8 cellular contexts compared by ENCODE assay signal in the genomic region with DNA sequence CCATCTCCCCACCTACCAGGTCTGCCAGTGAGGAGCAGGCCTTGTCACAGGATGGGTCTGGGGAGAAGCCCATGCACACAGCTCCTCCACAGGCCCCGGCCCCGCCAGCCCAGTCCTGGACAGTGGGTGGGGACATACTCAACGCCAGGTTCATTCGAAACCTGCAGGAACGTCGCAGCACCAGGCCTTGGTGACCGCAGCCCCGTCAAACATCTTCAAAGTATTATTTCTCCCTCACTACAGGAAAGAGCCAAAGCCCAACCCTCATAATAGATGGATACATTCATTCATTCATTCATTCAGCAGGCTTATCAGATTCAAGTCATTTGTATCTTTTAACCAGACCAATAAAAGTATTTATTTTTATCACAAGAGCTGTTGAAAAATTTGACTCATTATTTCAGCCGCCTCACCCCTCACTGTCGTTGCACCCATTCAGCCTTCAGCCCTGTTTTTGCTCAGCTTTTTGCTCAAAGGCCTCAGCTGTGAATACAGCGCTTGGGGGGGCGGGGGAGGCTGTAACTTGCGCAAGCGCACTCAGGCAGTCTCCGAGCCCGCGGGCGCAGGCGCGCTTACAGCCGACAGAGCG. TPM values are rescaled to one million over a fixed set of nuclear protein-coding genes. Genes with fewer than 3 reads are reported as not detected.
DNase-seq lines count a peak whose midpoint lies in the region; ATAC-seq and TF ChIP-seq lines count a peak whose summit lies in the region.

No MANE protein-coding gene starts in this region.

- peak overlapping the region; percentile 67 for H3K27ac Mint-ChIP-seq in HFFc6
- H3K27ac Mint-ChIP-seq in chondrocyte (ENCODE audit: unreplicated experiment) = peak overlapping the region; percentile 79

- H3F3A ChIP-seq in SU-DHL-6 (ENCODE audit: insufficient read depth) = peaks cover 9% of the 10 kb centered on the region

- peak overlapping the region; percentile 97 for H3K4me2 ChIP-seq in SU-DHL-6 (ENCODE audit: low read depth, low read length, poor library complexity, severe bottlenecking)

- H3K9me2 ChIP-seq in SU-DHL-6 (replicated peaks; ENCODE audit: insufficient read depth, low read length) = no peaks in the 10 kb centered on the region

- H3K4me1 ChIP-seq in right lobe of liver (peaks cover 0 to 12% (median 6%) of the 10 kb centered on the region in 4 donors), foreskin keratinocyte (no peaks in the 10 kb centered on the region)

- peaks cover 20% of the 10 kb centered on the region for H3K4me1 Mint-ChIP-seq in HFFc6 (ENCODE audit: low read depth)
- H3K4me1 Mint-ChIP-seq in chondrocyte (ENCODE audit: low read depth) = peaks cover 17% of the 10 kb centered on the region

- ATAC-seq in right lobe of liver (no peak), foreskin keratinocyte (no peak)

- H3K27me3 Mint-ChIP-seq in HFFc6 (ENCODE audit: insufficient read depth) = no peaks in the 10 kb centered on the region
- H3K27me3 Mint-ChIP-seq in chondrocyte (ENCODE audit: low read depth) = no peaks in the 10 kb centered on the region

- H3K9me3 Mint-ChIP-seq in HFFc6 (no peaks in the 10 kb centered on the region), chondrocyte (ENCODE audit: low read depth) (no peaks in the 10 kb centered on the region)

- H3K4me3 ChIP-seq in AG10803 (ENCODE audit: low read length) = peak overlapping the region; percentile 84
- peak overlapping the region; percentile 50 for H3K4me3 ChIP-seq in SU-DHL-6 (ENCODE audit: insufficient read depth, low read length, poor library complexity, severe bottlenecking)
- peak overlapping the region; percentile 79 to 99 (median 98) for H3K4me3 ChIP-seq in right lobe of liver

- intact Hi-C loops in right lobe of liver (cut with DNase I) = no loop called here

- peaks cover 8% of the 10 kb centered on the region; the same call in 1 of the 2 replicates for H4K20me1 ChIP-seq in SU-DHL-6 (ENCODE audit: low read depth, low read length)

- no peak overlapping the region for H2AFZ ChIP-seq in SU-DHL-6 (ENCODE audit: low read depth, low read length, severe bottlenecking)

- peaks cover 39% of the 10 kb centered on the region for H3K79me2 ChIP-seq in SU-DHL-6 (ENCODE audit: insufficient read depth, low read length)

- peak overlapping the region; percentile 89 for H3K9ac ChIP-seq in SU-DHL-6 (ENCODE audit: low read length)

- H3K4me3 Mint-ChIP-seq in HFFc6 = peak overlapping the region; percentile 90
- peak overlapping the region; percentile 82 for H3K4me3 Mint-ChIP-seq in chondrocyte (ENCODE audit: unreplicated experiment)

- TF ChIP-seq POLR2A in right lobe of liver (IDR thresholded peaks at IDR 0.05) = no peak

- H3K9me3 ChIP-seq in SU-DHL-6 (ENCODE audit: insufficient read depth, low read length) = no peaks in the 10 kb centered on the region
- H3K9me3 ChIP-seq in right lobe of liver = no peaks in the 10 kb centered on the region

- H3K36me3 ChIP-seq in SU-DHL-6 (ENCODE audit: low read length) = no peaks in the 10 kb centered on the region
- peaks cover 0 to 8% (median under 1%) of the 10 kb centered on the region in 4 donors for H3K36me3 ChIP-seq in right lobe of liver

- H3K27me3 ChIP-seq in SU-DHL-6 (ENCODE audit: low read length) = no peaks in the 10 kb centered on the region
- H3K27me3 ChIP-seq in right lobe of liver = no peaks in the 10 kb centered on the region
- H3K27me3 ChIP-seq in foreskin keratinocyte = no peaks in the 10 kb centered on the region

- no peak for TF ChIP-seq CTCF in AG10803 (conservative IDR thresholded peaks at IDR 0.05; ENCODE audit: low read length)
- no peak for TF ChIP-seq CTCF in HFFc6 (IDR thresholded peaks at IDR 0.05)
- no peak for TF ChIP-seq CTCF in SU-DHL-6 (IDR thresholded peaks at IDR 0.05; ENCODE audit: insufficient read depth, low read length, poor library complexity, severe bottlenecking)
- no peak for TF ChIP-seq CTCF in chondrocyte (IDR thresholded peaks at IDR 0.05)
- TF ChIP-seq CTCF in right lobe of liver (IDR thresholded peaks at IDR 0.05) = no peak
- no peak for TF ChIP-seq CTCF in foreskin keratinocyte (conservative IDR thresholded peaks at IDR 0.05)

- H3K27ac ChIP-seq in SU-DHL-6 (ENCODE audit: low read depth, low read length) (no peak overlapping the region), right lobe of liver (peak overlapping the region; percentile 75 to 88 (median 87)), foreskin keratinocyte (no peak overlapping the region)

- 15% methylated on average over 19 of the region's 22 CpGs for WGBS in right lobe of liver (ENCODE audit: insufficient coverage, low coverage, low lambda C conversion rate, missing lambda C conversion rate)

- H3K36me3 Mint-ChIP-seq in HFFc6 (ENCODE audit: low read depth) (peaks cover 13% of the 10 kb centered on the region), chondrocyte (ENCODE audit: low read depth) (peaks cover 8% of the 10 kb centered on the region)

- DNase-seq in AG10803 (ENCODE audit: low read depth) (no peak), HFFc6 (peak; percentile 87), chondrocyte (ENCODE audit: low spot score) (no peak), right lobe of liver (peak in 2 of 3 donors; percentile 35 to 95), NCI-H1092 (lab: John Stamatoyannopoulos, UW) (no peak), foreskin keratinocyte (no peak)
- DNase-seq in stimulated activated CD8-positive, alpha-beta memory T cell treated with anti-CD3 and anti-CD28 coated beads, Interleukin-15, amount 100 ng/mL, for 24 hours (ENCODE audit: low read depth) = peak; percentile 77

RNA-seq across cellular contexts. Expression of a gene that starts 0.4 kb away (rescaled TPM):
- 10 to 100 TPM; 12.0 to 19.2 (median 16.4) TPM for total RNA-seq in HFFc6 (2021; fragmentation: NEBNext Ultra II Directional; extraction: Animal tissue kit (Norgen Biotek cat#: 25700))
- 11.5 to 18.3 TPM (median 13.4 TPM) in 3 replicates for total RNA-seq in chondrocyte
- 10 to 100 TPM in 4 of 6 experiments, 1 to 10 TPM in 2; 8.2 to 14.1 (median 11.0) TPM for total RNA-seq in right lobe of liver
- total RNA-seq in foreskin keratinocyte = 8.2 and 10.2 TPM in 2 replicates
- 16.9 and 19.1 TPM in 2 replicates for polyA plus RNA-seq in foreskin keratinocyte

RNA-seq across cellular contexts. Expression of a gene that starts 19.9 kb away (rescaled TPM):
- 1 to 10 TPM; 5.2 to 9.3 (median 5.9) TPM for total RNA-seq in HFFc6 (2021; fragmentation: NEBNext Ultra II Directional; extraction: Animal tissue kit (Norgen Biotek cat#: 25700))
- total RNA-seq in chondrocyte (11.4 to 18.7 TPM (median 12.5 TPM) in 3 replicates), right lobe of liver (1 to 10 TPM; 2.4 to 6.6 (median 4.4) TPM), foreskin keratinocyte (4.6 and 6.1 TPM in 2 replicates)
- 5.7 and 7.8 TPM in 2 replicates for polyA plus RNA-seq in foreskin keratinocyte

RNA-seq across cellular contexts. Expression of a gene that starts 26.3 kb away (rescaled TPM):
- total RNA-seq in HFFc6 (2021; fragmentation: NEBNext Ultra II Directional; extraction: Animal tissue kit (Norgen Biotek cat#: 25700)) = 10 to 100 TPM; 33.7 to 36.7 (median 35.5) TPM
- total RNA-seq in chondrocyte (20.4 to 29.6 TPM (median 22.6 TPM) in 3 replicates), right lobe of liver (10 to 100 TPM; 12.3 to 17.8 (median 14.4) TPM), foreskin keratinocyte (38.1 and 42.5 TPM in 2 replicates)
- polyA plus RNA-seq in foreskin keratinocyte = 29.2 and 35.1 TPM in 2 replicates

RNA-seq across cellular contexts. Expression of a gene that starts 28.9 kb away (rescaled TPM):
- total RNA-seq in HFFc6 (2021; fragmentation: NEBNext Ultra II Directional; extraction: Animal tissue kit (Norgen Biotek cat#: 25700)) = 10 to 100 TPM; 50.7 to 63.4 (median 56.1) TPM
- total RNA-seq in chondrocyte (23.3 to 25.4 TPM (median 24.7 TPM) in 3 replicates), right lobe of liver (10 to 100 TPM; 43.3 to 73.9 (median 56.2) TPM), foreskin keratinocyte (61.5 and 64.8 TPM in 2 replicates)
- 67.4 and 71.8 TPM in 2 replicates for polyA plus RNA-seq in foreskin keratinocyte

RNA-seq across cellular contexts. Expression of a gene that starts 29.5 kb away (rescaled TPM):
- total RNA-seq in HFFc6 (2021; fragmentation: NEBNext Ultra II Directional; extraction: Animal tissue kit (Norgen Biotek cat#: 25700)) = 10 to 100 TPM; 62.4 to 75.4 (median 71.2) TPM
- total RNA-seq in chondrocyte (57.1 to 64.5 TPM (median 58.2 TPM) in 3 replicates), right lobe of liver (10 to 100 TPM; 19.0 to 45.1 (median 32.4) TPM), foreskin keratinocyte (41.5 and 42.6 TPM in 2 replicates)
- polyA plus RNA-seq in foreskin keratinocyte = 13.8 and 14.6 TPM in 2 replicates

Comparison
In these comparisons a context has a peak if more than half of its experiments do, and no peak if none do; other contexts are left out.
1. DNase-seq: peak in HFFc6 (single experiment), right lobe of liver (2 of 3) and stimulated activated CD8-positive, alpha-beta memory T cell treated with anti-CD3 and anti-CD28 coated beads, Interleukin-15, amount 100 ng/mL, for 24 hours (single experiment); none in AG10803 (single experiment), chondrocyte (single experiment), NCI-H1092 (single experiment) and foreskin keratinocyte (0 of 2).
2. H3K27ac ChIP-seq: peak in right lobe of liver (3 of 3); none in SU-DHL-6 (single experiment) and foreskin keratinocyte (single experiment).
3. Peak in every context shown above with its lines, with median percentiles within 50 percentile points of each other: H3K4me3 ChIP-seq.